In genomic region chr18:77340815-77341214, GRCh38 we compare ENCODE assay signal across 1 cellular context.
TF ChIP-seq lines count a peak whose summit lies in the region.

No MANE protein-coding gene starts in this region.

TF ChIP-seq in H1, 55 proteins besides CTCF, POLR2A, EP300 and RAD21:
- TF ChIP-seq KDM4A (IDR thresholded peaks at IDR 0.05; ENCODE audit: low read depth, low read length, severe bottlenecking) (no peak), SIN3A (conservative IDR thresholded peaks at IDR 0.05 in 1 of 2, IDR thresholded peaks at IDR 0.05 in 1 of 2; ENCODE audit: low read depth in 1 of 2, low read length in 2 of 2) (no peak), SIRT6 (IDR thresholded peaks at IDR 0.05; ENCODE audit: low read length) (no peak), MAX (IDR thresholded peaks at IDR 0.05) (no peak), PHF8 (conservative IDR thresholded peaks at IDR 0.05; ENCODE audit: low read depth, low read length) (no peak), SAP30 (IDR thresholded peaks at IDR 0.05; ENCODE audit: insufficient read depth, insufficient replicate concordance, low read length) (no peak), TCF12 (IDR thresholded peaks at IDR 0.05; ENCODE audit: low read depth, low read length) (no peak), SP4 (IDR thresholded peaks at IDR 0.05; ENCODE audit: low read length) (no peak), ASH2L (IDR thresholded peaks at IDR 0.05; ENCODE audit: low read length) (no peak), CBX8 (IDR thresholded peaks at IDR 0.05; ENCODE audit: borderline replicate concordance, low read depth, low read length) (no peak), SP1 (IDR thresholded peaks at IDR 0.05; ENCODE audit: low read depth, low read length) (no peak), ZNF274 (IDR thresholded peaks at IDR 0.05; ENCODE audit: borderline replicate concordance, extremely low read depth, low read length) (no peak), BRCA1 (IDR thresholded peaks at IDR 0.05; ENCODE audit: low read depth, low read length) (no peak), EZH2 (IDR thresholded peaks at IDR 0.05; ENCODE audit: low read depth, low read length, severe bottlenecking) (no peak), POLR2AphosphoS5 (IDR thresholded peaks at IDR 0.05; ENCODE audit: low read depth, low read length) (no peak), BCL11A (IDR thresholded peaks at IDR 0.05; ENCODE audit: low read depth in 2 of 2, low read length in 2 of 2) (no peak), CBX5 (IDR thresholded peaks at IDR 0.05; ENCODE audit: low read depth, low read length) (no peak), HDAC6 (IDR thresholded peaks at IDR 0.05; ENCODE audit: low read depth, low read length) (no peak)
TF ChIP-seq in H1: peak in this region for 0.
